ENCODE assay signal across 8 cellular contexts in genomic region chr4:163484906-163485305, GRCh38. TPM values are rescaled to one million over a fixed set of nuclear protein-coding genes. Genes with fewer than 3 reads are reported as not detected.
DNase-seq lines count a peak whose midpoint lies in the region; ATAC-seq and TF ChIP-seq lines count a peak whose summit lies in the region.

No MANE protein-coding gene starts in this region.

- TF ChIP-seq CTCF in SK-N-SH (IDR thresholded peaks at IDR 0.05) (peak; percentile 76), ascending aorta (IDR thresholded peaks at IDR 0.05) (peak in 2 of 3 experiments; percentile 37 to 60)

- H3K27me3 ChIP-seq in SK-N-SH (ENCODE audit: insufficient read depth) (peaks cover 18% of the 10 kb centered on the region; the same call in 1 of the 2 replicates), ascending aorta (no peaks in the 10 kb centered on the region)

- H3K36me3 Mint-ChIP-seq in immature natural killer cell, result no peaks in the 10 kb centered on the region

- POLR2A ChIA-PET in SK-N-SH (lab: Yijun Ruan, JAX), result no interaction called here

- no peak for TF ChIP-seq EP300 in SK-N-SH (IDR thresholded peaks at IDR 0.05; ENCODE audit: borderline replicate concordance in 1 of 2, low read depth in 1 of 2, low read length in 1 of 2)

- H3K9me3 ChIP-seq in SK-N-SH (no peaks in the 10 kb centered on the region), ascending aorta (no peaks in the 10 kb centered on the region)

- WGBS in SK-N-SH (ENCODE audit: low lambda C conversion rate), result under 1% methylated on average over 4 of the region's 4 CpGs

- CTCF ChIA-PET in SK-N-SH (lab: Yijun Ruan, JAX), result interaction anchor here (0.8 to 4.7 kb wide), 11 partner anchors 9 to 71 kb away, joined by 3 to 94 read pairs (median 5); partner anchors contain the start of gene TMA16

- H2AFZ ChIP-seq in SK-N-SH (ENCODE audit: low read depth), result no peak overlapping the region

- no peak overlapping the region for H3K4me3 Mint-ChIP-seq in immature natural killer cell

- no peaks in the 10 kb centered on the region for H3K4me1 Mint-ChIP-seq in immature natural killer cell

- H3K79me2 ChIP-seq in SK-N-SH (ENCODE audit: insufficient read depth), result no peaks in the 10 kb centered on the region

- no peaks in the 10 kb centered on the region for H3F3A ChIP-seq in SK-N-SH (replicated peaks; ENCODE audit: insufficient read depth)

- ATAC-seq in HG03469 (IDR thresholded peaks at IDR 0.05; ENCODE audit: unreplicated experiment), result peak; percentile 34
- no peak for ATAC-seq in GM21447 (IDR thresholded peaks at IDR 0.05; ENCODE audit: unreplicated experiment)

- H3K9me3 Mint-ChIP-seq in immature natural killer cell, result no peaks in the 10 kb centered on the region

- no peak overlapping the region for H3K4me2 ChIP-seq in SK-N-SH

- H3K27me3 Mint-ChIP-seq in immature natural killer cell (ENCODE audit: low read depth in 3 of 3), result peaks cover 0 to 6% (median 0%) of the 10 kb centered on the region in 3 donors

- intact Hi-C loops in ascending aorta (cut with DNase I), result loop anchor here (2.0 kb wide), 1 partner anchor 60 kb away; no protein-coding TSS in a partner anchor

- H3K36me3 ChIP-seq in SK-N-SH (replicated peaks in 1 of 2; ENCODE audit: control insufficient read depth in 1 of 2, insufficient read depth in 2 of 2, low read length in 1 of 2), result no peaks in the 10 kb centered on the region
- H3K36me3 ChIP-seq in ascending aorta, result no peaks in the 10 kb centered on the region

- H3K27ac ChIP-seq in SK-N-SH (ENCODE audit: low read depth in 2 of 2, low read length in 1 of 2) (no peak overlapping the region), ascending aorta (no peak overlapping the region)

- H3K9me2 ChIP-seq in SK-N-SH, result no peaks in the 10 kb centered on the region

- H3K4me1 ChIP-seq in SK-N-SH (ENCODE audit: control insufficient read depth in 1 of 2, insufficient read depth in 2 of 2, low read depth in 1 of 2, low read length in 1 of 2), result no peaks in the 10 kb centered on the region
- no peaks in the 10 kb centered on the region for H3K4me1 ChIP-seq in ascending aorta

- TF ChIP-seq RAD21 in SK-N-SH (IDR thresholded peaks at IDR 0.05; ENCODE audit: low read length), result peak; percentile 81

- DNase-seq in activated effector memory CD4-positive, alpha-beta T cell treated with anti-CD3 and anti-CD28 coated beads, Interleukin-2, amount 50 U/mL, for 16 hours, result peak; percentile 76
- no peak for DNase-seq in activated effector memory CD4-positive, alpha-beta T cell treated with Interleukin-2 at 50 U/mL for 16 hours
- DNase-seq in SK-N-SH (peak; percentile 63), ascending aorta (ENCODE audit: low spot score in 2 of 2) (no peak), immature natural killer cell (peak; percentile 47 to 57 (median 47))
- DNase-seq in stimulated activated CD4-positive, alpha-beta T cell treated with anti-CD3 and anti-CD28 coated beads, Interleukin-4, amount 100 ng/mL, for 48 hours (ENCODE audit: low read depth in 2 of 2), result peak; percentile 25 to 28

- H3K4me3 ChIP-seq in SK-N-SH (ENCODE audit: low read depth in 2 of 2, low read length in 1 of 2), result peak overlapping the region in 1 of 2 experiments; percentile 50; a peak in 1 of 4 replicates
- no peak overlapping the region for H3K4me3 ChIP-seq in ascending aorta

- no peak overlapping the region for H3K27ac Mint-ChIP-seq in immature natural killer cell

- H3K9ac ChIP-seq in SK-N-SH, result no peak overlapping the region

- no peaks in the 10 kb centered on the region for H4K20me1 ChIP-seq in SK-N-SH (ENCODE audit: insufficient read depth)

TF ChIP-seq in SK-N-SH, 30 proteins besides CTCF, POLR2A, EP300 and RAD21:
- TF ChIP-seq PBX3 (IDR thresholded peaks at IDR 0.05), result peak; percentile 64
- TF ChIP-seq MEF2A (IDR thresholded peaks at IDR 0.05; ENCODE audit: borderline replicate concordance, low read depth), result no peak
- peak; percentile 76 for TF ChIP-seq SMC3 (IDR thresholded peaks at IDR 0.05; ENCODE audit: low read depth, low read length)

RNA-seq across cellular contexts. Expression of gene TMA16, which starts 9.6 kb away (rescaled TPM):
- polyA plus RNA-seq in SK-N-SH (2012; rRNA removed), result 10.0 and 10.6 TPM in 2 replicates
- polyA plus RNA-seq in SK-N-SH (2012; cell fraction: cytosol; rRNA removed), result 14.6 and 21.0 TPM in 2 replicates
- 3.7 and 7.0 TPM in 2 replicates for polyA plus RNA-seq in SK-N-SH (2012; cell fraction: nucleus; rRNA removed)
- total RNA-seq in ascending aorta, result 36.9 TPM
- 10 to 100 TPM in 2 of 3 donors, 1 to 10 TPM in 1; 8.7 to 12.8 (median 10.8) TPM for polyA plus RNA-seq in immature natural killer cell

RNA-seq across cellular contexts. Expression of gene TKTL2, which starts 11.4 kb away (rescaled TPM):
- polyA plus RNA-seq in SK-N-SH (2012; rRNA removed) (not detected in 2 replicates), immature natural killer cell (not detected)
- not detected in 2 replicates for polyA plus RNA-seq in SK-N-SH (2012; cell fraction: cytosol; rRNA removed)
- polyA plus RNA-seq in SK-N-SH (2012; cell fraction: nucleus; rRNA removed), result 0.01 TPM in 1 of 2 replicates, not detected in the other
- total RNA-seq in ascending aorta, result not detected

Comparison
In these comparisons a context has a peak if more than half of its experiments do, and no peak if none do; other contexts are left out.
1. DNase-seq: peak in activated effector memory CD4-positive, alpha-beta T cell treated with anti-CD3 and anti-CD28 coated beads, Interleukin-2, amount 50 U/mL, for 16 hours (single experiment), SK-N-SH (single experiment), immature natural killer cell (3 of 3) and stimulated activated CD4-positive, alpha-beta T cell treated with anti-CD3 and anti-CD28 coated beads, Interleukin-4, amount 100 ng/mL, for 48 hours (2 of 2); none in activated effector memory CD4-positive, alpha-beta T cell treated with Interleukin-2 at 50 U/mL for 16 hours (single experiment) and ascending aorta (0 of 2).